8 cellular contexts compared by ENCODE assay signal in genomic region chr14:101960225-101960624, GRCh38. TPM values are rescaled to one million over a fixed set of nuclear protein-coding genes. Genes with fewer than 3 reads are reported as not detected.
DNase-seq lines count a peak whose midpoint lies in the region; ATAC-seq and TF ChIP-seq lines count a peak whose summit lies in the region.

No MANE protein-coding gene starts in this region.

- H4K20me1 ChIP-seq in Loucy (ENCODE audit: insufficient read depth, low read length, poor library complexity, severe bottlenecking): peaks cover 4% of the 10 kb centered on the region

- TF ChIP-seq POLR2A in adrenal gland (IDR thresholded peaks at IDR 0.05): no peak
- no peak for TF ChIP-seq POLR2A in esophagus muscularis mucosa (IDR thresholded peaks at IDR 0.05; ENCODE audit: low read depth)

- H3K36me3 Mint-ChIP-seq in nephron progenitor cell (ENCODE audit: low read depth): no peaks in the 10 kb centered on the region

- no peaks in the 10 kb centered on the region for H3F3A ChIP-seq in Loucy (ENCODE audit: low read depth)

- no peaks in the 10 kb centered on the region for H3K9me2 ChIP-seq in Loucy (replicated peaks; ENCODE audit: low read depth, low read length)

- H3K9me3 Mint-ChIP-seq in nephron progenitor cell: no peaks in the 10 kb centered on the region

- H3K4me1 Mint-ChIP-seq in nephron progenitor cell: peaks cover 12% of the 10 kb centered on the region

- 40 to 47% (median 44%) methylated on average over 13 of the region's 13 CpGs for WGBS in adrenal gland, 4 donors
- 50% methylated on average over 13 of the region's 13 CpGs for WGBS in esophagus muscularis mucosa

- CTCF ChIA-PET in GM10248 (lab: Yijun Ruan, JAX): interaction anchor here (0.7 to 4.0 kb wide), 12 partner anchors 9 to 356 kb away, joined by 3 to 20 read pairs (median 6); no protein-coding TSS in a partner anchor

- H3K79me2 ChIP-seq in Loucy (ENCODE audit: insufficient read depth, low read length): peaks cover 8% of the 10 kb centered on the region

- H3K9ac ChIP-seq in Loucy (ENCODE audit: low read depth, low read length, poor library complexity, severe bottlenecking): no peak overlapping the region

- peaks cover 8% of the 10 kb centered on the region for H3K4me1 ChIP-seq in Loucy (ENCODE audit: insufficient read depth, low read length, poor library complexity, severe bottlenecking)
- peaks cover 4 to 6% of the 10 kb centered on the region in 2 donors for H3K4me1 ChIP-seq in adrenal gland (replicated peaks in 1 of 2)
- peaks cover 21 to 42% (median 36%) of the 10 kb centered on the region in 4 donors for H3K4me1 ChIP-seq in esophagus muscularis mucosa

- H3K4me3 Mint-ChIP-seq in nephron progenitor cell: no peak overlapping the region

- H3K27me3 ChIP-seq in Loucy (ENCODE audit: insufficient read depth, low read length, poor library complexity, severe bottlenecking) (peaks cover 4% of the 10 kb centered on the region), adrenal gland (no peaks in the 10 kb centered on the region), esophagus muscularis mucosa (no peaks in the 10 kb centered on the region)

- DNase-seq in GM10248 (ENCODE audit: extremely low spot score) (no peak), adrenal gland (peak in 4 of 7 donors; percentile 18 to 52 (median 42)), nephron progenitor cell (no peak), esophagus muscularis mucosa (ENCODE audit: extremely low spot score) (no peak)

- no peak overlapping the region for H3K4me3 ChIP-seq in Loucy (ENCODE audit: low read length, poor library complexity, severe bottlenecking)
- H3K4me3 ChIP-seq in adrenal gland: no peak overlapping the region
- H3K4me3 ChIP-seq in esophagus muscularis mucosa: no peak overlapping the region

- POLR2A ChIA-PET in GM10248 (lab: Yijun Ruan, JAX): no interaction called here

- H3K9me3 ChIP-seq in Loucy (ENCODE audit: insufficient read depth, low read depth, low read length) (no peaks in the 10 kb centered on the region), adrenal gland (replicated peaks in 1 of 3) (no peaks in the 10 kb centered on the region), esophagus muscularis mucosa (no peaks in the 10 kb centered on the region)

- TF ChIP-seq EP300 in esophagus muscularis mucosa (IDR thresholded peaks at IDR 0.05): no peak

- peak overlapping the region; percentile 59; the same call in 1 of the 2 replicates for H2AFZ ChIP-seq in Loucy (ENCODE audit: low read length)

- H3K27ac Mint-ChIP-seq in nephron progenitor cell: no peak overlapping the region

- intact Hi-C loops in adrenal gland (cut with DNase I) (no loop called here), esophagus muscularis mucosa (cut with DNase I) (loop anchor here (2.0 to 5.0 kb wide), 2 partner anchors 137 to 357 kb away; partner anchors contain the start of gene ZNF839)

- H3K27ac ChIP-seq in adrenal gland (no peak overlapping the region), esophagus muscularis mucosa (replicated peaks in 1 of 4) (no peak overlapping the region)

- no peaks in the 10 kb centered on the region for H3K36me3 ChIP-seq in Loucy (ENCODE audit: insufficient read depth, low read length)
- no peaks in the 10 kb centered on the region for H3K36me3 ChIP-seq in adrenal gland (replicated peaks in 1 of 2)
- H3K36me3 ChIP-seq in esophagus muscularis mucosa: peaks cover 0 to 3% (median 0%) of the 10 kb centered on the region in 4 donors

- TF ChIP-seq CTCF in GM10248 (IDR thresholded peaks at IDR 0.05; ENCODE audit: control extremely low read depth, extremely low read depth, low read depth, missing control alignments) (peak; percentile 24), Loucy (conservative IDR thresholded peaks at IDR 0.05; ENCODE audit: low read length) (peak; percentile 49), adrenal gland (IDR thresholded peaks at IDR 0.05) (peak; percentile 13 to 37 (median 20)), nephron progenitor cell (IDR thresholded peaks at IDR 0.05) (peak; percentile 34), esophagus muscularis mucosa (IDR thresholded peaks at IDR 0.05) (peak in 1 of 3 experiments; percentile 27)

- ATAC-seq in HG02571 (IDR thresholded peaks at IDR 0.05; ENCODE audit: unreplicated experiment): no peak
- ATAC-seq in HG02885 (IDR thresholded peaks at IDR 0.05; ENCODE audit: poor library complexity, unreplicated experiment): no peak
- no peak for ATAC-seq in HG02678 (IDR thresholded peaks at IDR 0.05; ENCODE audit: unreplicated experiment)

- H3K27me3 Mint-ChIP-seq in nephron progenitor cell (ENCODE audit: low read depth, poor library complexity): peaks cover 10% of the 10 kb centered on the region

- H3K4me2 ChIP-seq in Loucy (ENCODE audit: low read depth, low read length, poor library complexity, severe bottlenecking): no peak overlapping the region

RNA-seq across cellular contexts. Expression of gene DYNC1H1, which starts 4.1 kb away (rescaled TPM):
- total RNA-seq in adrenal gland (100 to 1,000 TPM; 295 to 509 (median 370) TPM), esophagus muscularis mucosa (100 to 1,000 TPM; 608 to 897 (median 728) TPM)
- polyA plus RNA-seq in adrenal gland: 100 to 1,000 TPM; 202 to 337 (median 273) TPM

Comparison
In these comparisons a context has a peak if more than half of its experiments do, and no peak if none do; other contexts are left out.
1. DNase-seq: peak in adrenal gland (4 of 7); none in GM10248 (single experiment), nephron progenitor cell (single experiment) and esophagus muscularis mucosa (single experiment).